ENCODE assay signal across 16 cellular contexts in genomic region chr9:96216618-96217017, GRCh38.
DNase-seq lines count a peak whose midpoint lies in the region; TF ChIP-seq lines count a peak whose summit lies in the region.
"Had no signal": no experiment of that assay in that cellular context is flagged by ENCODE, and none has a peak within 500 bp of the region (broad histone marks: within the 10 kb centered on the region; RNA-seq: fewer than 3 reads in every experiment).

No MANE protein-coding gene starts in this region.

- no peak for TF ChIP-seq EP300 in transverse colon (IDR thresholded peaks at IDR 0.05; ENCODE audit: low read depth)

- in situ Hi-C loops in transverse colon (cut with MboI; ENCODE audit: low pct_ligation_motif_present in 1 of 4, low pct_unique_long_range_greater_than_20kb in 1 of 4, low sequenced_read_pairs in 3 of 4), result loop anchor here in 3 of 4 donors (10.0 to 25.0 kb wide), 3 partner anchors 154 to 492 kb away; no protein-coding TSS in a partner anchor

- H3K4me3 ChIP-seq in Caco-2 (ENCODE audit: low read depth, low read length) (no peak overlapping the region), hepatocyte (no peak overlapping the region), transverse colon (no peak overlapping the region)
- H3K4me3 ChIP-seq: Peyer's patch had no signal

- CTCF ChIA-PET in Caco-2 (lab: Charles Lee), result interaction anchor here (0.6 kb wide), 2 partner anchors 168 to 373 kb away, joined by 4 to 6 read pairs; no protein-coding TSS in a partner anchor

- no peaks in the 10 kb centered on the region for H4K20me1 ChIP-seq in hepatocyte (ENCODE audit: insufficient read depth, poor library complexity, severe bottlenecking)

- peaks cover under 1% of the 10 kb centered on the region for H3K36me3 Mint-ChIP-seq in Caco-2 (ENCODE audit: insufficient read depth, unreplicated experiment)
- no peaks in the 10 kb centered on the region for H3K36me3 Mint-ChIP-seq in nephron (ENCODE audit: low read depth)

- H3K27ac ChIP-seq in hepatocyte (peak overlapping the region; percentile 90), transverse colon (peak overlapping the region; percentile 38 to 77 (median 55))
- H3K27ac ChIP-seq: KMS-11 had no signal

- H3K27me3 Mint-ChIP-seq in Caco-2 (ENCODE audit: insufficient read depth, unreplicated experiment) (no peaks in the 10 kb centered on the region), nephron (ENCODE audit: low read depth) (peaks cover 18% of the 10 kb centered on the region)

- no peaks in the 10 kb centered on the region for H3K27me3 ChIP-seq in Caco-2 (replicated peaks; ENCODE audit: control insufficient read depth, insufficient read depth, low read length)
- no peaks in the 10 kb centered on the region for H3K27me3 ChIP-seq in hepatocyte
- H3K27me3 ChIP-seq in transverse colon, result no peaks in the 10 kb centered on the region
- H3K27me3 ChIP-seq: Peyer's patch had no signal

- H3K36me3 ChIP-seq in Caco-2 (ENCODE audit: control insufficient read depth, insufficient read depth, low read length) (no peaks in the 10 kb centered on the region), hepatocyte (replicated peaks; ENCODE audit: insufficient read depth, low read depth) (no peaks in the 10 kb centered on the region), transverse colon (no peaks in the 10 kb centered on the region)
- H3K36me3 ChIP-seq: Peyer's patch had no signal

- TF ChIP-seq CTCF in Caco-2 (IDR thresholded peaks at IDR 0.05; ENCODE audit: insufficient read depth in 1 of 2, low read depth in 1 of 2, low read length in 1 of 2, severe bottlenecking in 1 of 2, unreplicated experiment in 1 of 2) (no peak), hepatocyte (IDR thresholded peaks at IDR 0.05; ENCODE audit: poor library complexity) (no peak), nephron (IDR thresholded peaks at IDR 0.05; ENCODE audit: unreplicated experiment in 3 of 3) (no peak), transverse colon (IDR thresholded peaks at IDR 0.05) (no peak)

- BruUV-seq in Caco-2 (replicated peaks; lab: Mats Ljungman, UMichigan), result no TSS peak

- TF ChIP-seq POLR2A in transverse colon (IDR thresholded peaks at IDR 0.05), result no peak

- no peaks in the 10 kb centered on the region for H3K9me2 ChIP-seq in hepatocyte (replicated peaks; ENCODE audit: insufficient read depth)
- H3K9me2 ChIP-seq: SK-N-SH had no signal

- H3K4me1 ChIP-seq in Caco-2, result 0 out of 2 replicates have a peak, but pooled peaks cover 8% of the 10 kb centered on the region
- peaks cover 33% of the 10 kb centered on the region for H3K4me1 ChIP-seq in hepatocyte (ENCODE audit: insufficient read depth)
- peaks cover 0 to 20% (median 9%) of the 10 kb centered on the region in 4 donors for H3K4me1 ChIP-seq in transverse colon

- H3K4me3 Mint-ChIP-seq in Caco-2 (ENCODE audit: unreplicated experiment) (peak overlapping the region; percentile 75), nephron (peak overlapping the region in 2 of 3 experiments; percentile 12)

- no peak for DNase-seq in Caco-2
- no peak for DNase-seq in hepatocyte (ENCODE audit: low spot score)
- no peak for DNase-seq in transverse colon
- DNase-seq in Kasumi-1 (lab: John Stamatoyannopoulos, UW), result no peak
- DNase-seq in KG1 (lab: John Stamatoyannopoulos, UW), result no peak
- no peak for DNase-seq in NCI-H526 treated with DMSO at 0.1 percent for 48 hours (lab: John Stamatoyannopoulos, UW)
- DNase-seq: DMS 273 treated with DMSO at 0.1 percent for 48 hours; DND-41; NCI-H1417 treated with DMSO at 0.1 percent for 48 hours; NCI-H187 treated with DMSO at 0.1 percent for 48 hours; NCI-H446 treated with DMSO at 0.1 percent for 48 hours; NK-92 treated with Interleukin-12 subunit alpha and Interleukin-12 subunit beta, amount 100 ng/mL, for 24 hours; Peyer's patch had no signal

- 66% methylated on average over 5 of the region's 5 CpGs for WGBS in hepatocyte (ENCODE audit: low lambda C conversion rate, missing lambda C conversion rate)
- WGBS in transverse colon (ENCODE audit: low coverage in 1 of 2), 2 donors, result 90% methylated on average over 5 of the region's 5 CpGs; no CpG with 5 or more reads in 1 of the 2 donors

- H3K4me1 Mint-ChIP-seq in Caco-2 (ENCODE audit: low read depth, unreplicated experiment) (no peaks in the 10 kb centered on the region), nephron (peaks cover 36% of the 10 kb centered on the region)

- POLR2A ChIA-PET in Caco-2 (lab: Charles Lee), result no interaction called here

- no peak overlapping the region for H2AFZ ChIP-seq in hepatocyte

- H3K9me3 ChIP-seq in Caco-2, result no peaks in the 10 kb centered on the region
- no peaks in the 10 kb centered on the region for H3K9me3 ChIP-seq in hepatocyte (ENCODE audit: low read depth)
- H3K9me3 ChIP-seq in transverse colon, result no peaks in the 10 kb centered on the region
- H3K9me3 ChIP-seq: Peyer's patch, SK-N-SH had no signal

- H3K27ac Mint-ChIP-seq in Caco-2 (ENCODE audit: unreplicated experiment) (no peak overlapping the region), nephron (peak overlapping the region in 2 of 3 experiments; percentile 89 to 90)

- intact Hi-C loops in Caco-2 (cut with micrococcal nuclease; ENCODE audit: unreplicated experiment), result loop anchor here (5.0 to 10.0 kb wide), 5 partner anchors 144 to 709 kb away; partner anchors contain the start of gene ERCC6L2
- intact Hi-C loops in transverse colon (cut with DNase I; ENCODE audit: low total_unique reads), result loop anchor here (5.0 to 10.0 kb wide), 3 partner anchors 339 to 709 kb away; partner anchors contain the start of gene ERCC6L2

- H3K9me3 Mint-ChIP-seq in Caco-2 (ENCODE audit: unreplicated experiment), result no peaks in the 10 kb centered on the region
- peaks cover 8% of the 10 kb centered on the region for H3K9me3 Mint-ChIP-seq in nephron

- peak overlapping the region; percentile 89 for H3K4me2 ChIP-seq in hepatocyte
- H3K4me2 ChIP-seq: KMS-11, SK-N-SH had no signal

- H3K79me2 ChIP-seq in hepatocyte, result peaks cover 2% of the 10 kb centered on the region
